In genomic region chr9:35027871-35028270, GRCh38 we compare ENCODE assay signal across 30 cellular contexts. TPM values are rescaled to one million over a fixed set of nuclear protein-coding genes. Genes with fewer than 3 reads are reported as not detected.
DNase-seq lines count a peak whose midpoint lies in the region; ATAC-seq, FAIRE-seq and TF ChIP-seq lines count a peak whose summit lies in the region.
"Had no signal": no experiment of that assay in that cellular context is flagged by ENCODE, and none has a peak within 500 bp of the region (broad histone marks: within the 10 kb centered on the region; RNA-seq: fewer than 3 reads in every experiment).

No MANE protein-coding gene starts in this region.

- no peak for FAIRE-seq in bronchial epithelial cell (lab: Jason Lieb, UNC)
- FAIRE-seq: GM12892 had no signal

- H3K4me1 ChIP-seq in MM.1S (ENCODE audit: low read length) = peaks cover 36% of the 10 kb centered on the region

- no peak overlapping the region for H3K4me3 ChIP-seq in MM.1S (ENCODE audit: low read length)
- no peak overlapping the region for H3K4me3 ChIP-seq in bronchial epithelial cell (ENCODE audit: low read depth, low read length)
- H3K4me3 ChIP-seq: left ventricle myocardium inferior, SK-N-MC, suprapubic skin had no signal

- H3K4me2 ChIP-seq in MM.1S (ENCODE audit: low read depth, low read length) = no peak overlapping the region

- H3K27me3 Mint-ChIP-seq in HFFc6 (ENCODE audit: insufficient read depth) = peaks cover 1% of the 10 kb centered on the region; the same call in 1 of the 2 replicates
- H3K27me3 Mint-ChIP-seq: activated CD8-positive, alpha-beta T cell treated with anti-CD3 and anti-CD28 coated beads for 36 hours; activated naive CD8-positive, alpha-beta T cell treated with anti-CD3 and anti-CD28 coated beads, Interleukin-2, amount 10 ng/mL, durations not matched to agents 7 days and 5 days; CD4-positive, CD25-positive, alpha-beta regulatory T cell; central memory CD8-positive, alpha-beta T cell; dendritic cell treated with granulocyte-macrophage colony-stimulating factor and Interleukin-4, amounts not matched to agents 40 ng/mL and 50 ng/mL, for 4 days; progenitor cell of endocrine pancreas had no signal

- H3K9me3 Mint-ChIP-seq in HFFc6 = peaks cover 28% of the 10 kb centered on the region
- H3K9me3 Mint-ChIP-seq: activated CD8-positive, alpha-beta T cell treated with anti-CD3 and anti-CD28 coated beads for 36 hours; activated naive CD8-positive, alpha-beta T cell treated with anti-CD3 and anti-CD28 coated beads, Interleukin-2, amount 10 ng/mL, durations not matched to agents 7 days and 5 days; CD4-positive, CD25-positive, alpha-beta regulatory T cell; central memory CD8-positive, alpha-beta T cell; dendritic cell treated with granulocyte-macrophage colony-stimulating factor and Interleukin-4, amounts not matched to agents 40 ng/mL and 50 ng/mL, for 4 days; T-helper 1 cell treated with Interleukin-12 subunit alpha and Interleukin-12 subunit beta and Interleukin-4 antibody, amounts not matched to agents 30 μg/mL and 1 μg/mL, for 36 hours had no signal

- no peak for TF ChIP-seq CTCF in MM.1S (IDR thresholded peaks at IDR 0.05; ENCODE audit: low read length)
- TF ChIP-seq CTCF in bronchial epithelial cell (IDR thresholded peaks at IDR 0.05; ENCODE audit: insufficient read depth, low read length, severe bottlenecking) = no peak
- TF ChIP-seq CTCF in HFFc6 (IDR thresholded peaks at IDR 0.05) = no peak

- H3K9me3 ChIP-seq in MM.1S (replicated peaks; ENCODE audit: insufficient read depth, low read length) = no peaks in the 10 kb centered on the region
- H3K9me3 ChIP-seq: left ventricle myocardium inferior, suprapubic skin had no signal

- no peak overlapping the region for H3K9ac ChIP-seq in MM.1S (ENCODE audit: low read length)

- H3K27me3 ChIP-seq in MM.1S (replicated peaks; ENCODE audit: insufficient read depth, low read length) (no peaks in the 10 kb centered on the region), bronchial epithelial cell (ENCODE audit: control insufficient read depth, insufficient read depth, low read length) (no peaks in the 10 kb centered on the region)
- H3K27me3 ChIP-seq: suprapubic skin had no signal

- H3K27ac Mint-ChIP-seq in HFFc6 = no peak overlapping the region
- H3K27ac Mint-ChIP-seq: activated CD8-positive, alpha-beta T cell treated with anti-CD3 and anti-CD28 coated beads for 36 hours; activated naive CD8-positive, alpha-beta T cell treated with anti-CD3 and anti-CD28 coated beads, Interleukin-2, amount 10 ng/mL, durations not matched to agents 7 days and 5 days; dendritic cell treated with granulocyte-macrophage colony-stimulating factor and Interleukin-4, amounts not matched to agents 40 ng/mL and 50 ng/mL, for 4 days; T-helper 1 cell treated with Interleukin-12 subunit alpha and Interleukin-12 subunit beta and Interleukin-4 antibody, amounts not matched to agents 30 μg/mL and 1 μg/mL, for 36 hours had no signal

- H3K36me3 ChIP-seq in MM.1S (replicated peaks; ENCODE audit: insufficient read depth, low read length) = no peaks in the 10 kb centered on the region
- peaks cover 3% of the 10 kb centered on the region for H3K36me3 ChIP-seq in bronchial epithelial cell (ENCODE audit: control insufficient read depth, insufficient read depth, low read length)

- H4K20me1 ChIP-seq in MM.1S (ENCODE audit: insufficient read depth, low read length) = no peaks in the 10 kb centered on the region

- peaks cover 43% of the 10 kb centered on the region for H3K4me1 Mint-ChIP-seq in HFFc6 (ENCODE audit: low read depth)

- no peak for ATAC-seq in GM19467 (IDR thresholded peaks at IDR 0.05; ENCODE audit: unreplicated experiment)
- ATAC-seq: sciatic nerve had no signal

- no peaks in the 10 kb centered on the region for H3K79me2 ChIP-seq in MM.1S (ENCODE audit: low read length)

- H2AFZ ChIP-seq in MM.1S (ENCODE audit: low read length) = no peak overlapping the region

- H3K9me2 ChIP-seq in MM.1S (replicated peaks; ENCODE audit: insufficient read depth, low read length) = no peaks in the 10 kb centered on the region

- H3K27ac ChIP-seq in MM.1S (ENCODE audit: low read length) = peak overlapping the region; percentile 12; the same call in 1 of the 2 replicates
- H3K27ac ChIP-seq: left ventricle myocardium inferior, SK-N-MC, suprapubic skin had no signal

- DNase-seq in NCI-H748 (lab: John Stamatoyannopoulos, UW; ENCODE audit: unreplicated experiment) = peak; percentile 25
- DNase-seq in NCI-H748 treated with DMSO at 0.1 percent for 48 hours (lab: John Stamatoyannopoulos, UW) = no peak
- DNase-seq in MM.1S = peak; percentile 49
- DNase-seq in bronchial epithelial cell (ENCODE audit: low read depth) = peak; percentile 31
- no peak for DNase-seq in HFFc6
- no peak for DNase-seq in islet precursor cell
- no peak for DNase-seq in COLO668 (lab: John Stamatoyannopoulos, UW; ENCODE audit: unreplicated experiment)
- DNase-seq: activated CD4-positive, alpha-beta T cell treated with anti-CD3 and anti-CD28 coated beads for 1 hour; activated CD8-positive, alpha-beta T cell treated with anti-CD3 and anti-CD28 coated beads for 36 hours; activated effector memory CD4-positive, alpha-beta T cell treated with Interleukin-2 at 50 U/mL for 16 hours; activated naive CD8-positive, alpha-beta T cell treated with anti-CD3 and anti-CD28 coated beads, Interleukin-2, amount 10 ng/mL, durations not matched to agents 7 days and 5 days; H7; hippocampal formation; Kasumi-1; left ventricle myocardium inferior; NCI-H1048; NCI-H187; NCI-H2227 treated with DMSO at 0.1 percent for 48 hours; NCI-H526 treated with DMSO at 0.1 percent for 48 hours; stimulated activated naive CD4-positive, alpha-beta T cell had no signal

- H3F3A ChIP-seq in MM.1S (ENCODE audit: insufficient read depth, low read length) = peaks cover 12% of the 10 kb centered on the region

- peaks cover 64% of the 10 kb centered on the region for H3K36me3 Mint-ChIP-seq in HFFc6 (ENCODE audit: low read depth)

- no peak overlapping the region for H3K4me3 Mint-ChIP-seq in HFFc6
- H3K4me3 Mint-ChIP-seq: activated CD8-positive, alpha-beta T cell treated with anti-CD3 and anti-CD28 coated beads for 36 hours; activated naive CD8-positive, alpha-beta T cell treated with anti-CD3 and anti-CD28 coated beads, Interleukin-2, amount 10 ng/mL, durations not matched to agents 7 days and 5 days; CD4-positive, CD25-positive, alpha-beta regulatory T cell; central memory CD8-positive, alpha-beta T cell; dendritic cell treated with granulocyte-macrophage colony-stimulating factor and Interleukin-4, amounts not matched to agents 40 ng/mL and 50 ng/mL, for 4 days; T-helper 1 cell treated with Interleukin-12 subunit alpha and Interleukin-12 subunit beta and Interleukin-4 antibody, amounts not matched to agents 30 μg/mL and 1 μg/mL, for 36 hours had no signal

RNA-seq across cellular contexts. Expression of gene DNAJB5, which starts 38.3 kb away (rescaled TPM):
- total RNA-seq in bronchial epithelial cell = 8.2 and 11.0 TPM in 2 replicates
- total RNA-seq in HFFc6 (2021; fragmentation: NEBNext Ultra II Directional; extraction: Animal tissue kit (Norgen Biotek cat#: 25700)) = 10 to 100 TPM; 12.2 to 19.9 (median 16.3) TPM

RNA-seq across cellular contexts. Expression of gene VCP, which starts 44.6 kb away (rescaled TPM):
- 320 and 342 TPM in 2 replicates for total RNA-seq in bronchial epithelial cell
- total RNA-seq in HFFc6 (2021; fragmentation: NEBNext Ultra II Directional; extraction: Animal tissue kit (Norgen Biotek cat#: 25700)) = 100 to 1,000 TPM; 324 to 457 (median 374) TPM

RNA-seq across cellular contexts. Expression of gene FANCG, which starts 51.9 kb away (rescaled TPM):
- total RNA-seq in bronchial epithelial cell = 7.6 and 9.7 TPM in 2 replicates
- 10 to 100 TPM; 17.8 to 30.0 (median 28.3) TPM for total RNA-seq in HFFc6 (2021; fragmentation: NEBNext Ultra II Directional; extraction: Animal tissue kit (Norgen Biotek cat#: 25700))

Comparison
In these comparisons a context has a peak if more than half of its experiments do, and no peak if none do; other contexts are left out.
1. DNase-seq: peak in NCI-H748 (single experiment), MM.1S (single experiment) and bronchial epithelial cell (single experiment); none in NCI-H748 treated with DMSO at 0.1 percent for 48 hours (single experiment), HFFc6 (single experiment), islet precursor cell (single experiment) and COLO668 (single experiment).